ENCODE assay signal across 1 cellular context in the genomic region with DNA sequence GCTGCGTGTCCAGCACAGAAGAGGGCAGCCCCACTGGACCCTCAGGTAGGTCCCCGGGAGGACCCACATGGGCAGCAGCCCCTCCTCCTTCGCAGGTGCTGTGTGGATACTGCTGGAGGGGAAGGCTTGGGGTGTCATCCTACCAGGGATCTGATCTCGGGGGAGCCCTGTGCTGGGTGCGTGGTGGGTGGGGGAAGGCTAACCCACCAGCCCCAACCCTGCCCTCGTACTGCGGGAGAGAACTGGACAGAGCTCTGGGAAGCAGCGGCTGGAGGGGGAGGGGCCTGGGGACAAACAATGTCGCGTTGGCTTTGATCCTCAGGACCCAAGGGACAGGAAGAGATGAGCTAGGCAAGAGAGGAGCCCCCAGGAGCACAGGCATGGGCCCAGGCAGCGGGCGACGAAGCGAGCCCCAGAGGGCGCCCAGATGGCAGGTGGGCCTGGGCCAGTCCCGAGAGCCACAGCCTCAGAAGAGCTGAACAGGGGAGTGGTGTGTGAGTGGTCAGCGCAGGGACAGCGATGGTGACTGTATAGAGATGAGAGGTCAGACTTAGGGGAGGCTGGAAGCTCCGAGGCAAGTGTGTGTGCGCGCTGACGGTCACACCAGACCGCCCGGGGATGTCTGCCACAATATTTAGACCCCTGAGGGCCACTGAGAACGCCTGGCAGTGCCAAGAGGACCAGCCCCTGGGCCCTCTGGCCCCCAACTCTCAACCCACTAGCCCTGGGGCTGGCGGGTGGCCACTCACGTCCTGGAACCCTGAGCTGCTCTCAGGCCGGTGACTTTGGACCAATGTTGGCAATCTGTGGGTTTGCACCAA.
TF ChIP-seq lines count a peak whose summit lies in the region.

No MANE protein-coding gene starts in this region.

TF ChIP-seq in HepG2, 621 proteins besides CTCF, POLR2A, EP300 and RAD21 (continued from another document and continues in another):
- TF ChIP-seq, protein P1, sequence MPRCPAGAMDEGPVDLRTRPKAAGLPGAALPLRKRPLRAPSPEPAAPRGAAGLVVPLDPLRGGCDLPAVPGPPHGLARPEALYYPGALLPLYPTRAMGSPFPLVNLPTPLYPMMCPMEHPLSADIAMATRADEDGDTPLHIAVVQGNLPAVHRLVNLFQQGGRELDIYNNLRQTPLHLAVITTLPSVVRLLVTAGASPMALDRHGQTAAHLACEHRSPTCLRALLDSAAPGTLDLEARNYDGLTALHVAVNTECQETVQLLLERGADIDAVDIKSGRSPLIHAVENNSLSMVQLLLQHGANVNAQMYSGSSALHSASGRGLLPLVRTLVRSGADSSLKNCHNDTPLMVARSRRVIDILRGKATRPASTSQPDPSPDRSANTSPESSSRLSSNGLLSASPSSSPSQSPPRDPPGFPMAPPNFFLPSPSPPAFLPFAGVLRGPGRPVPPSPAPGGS (CRISPR knock-in tag; IDR thresholded peaks at IDR 0.05), result 0 out of 2 replicates have a peak, but pooled peaks have one; percentile 47
- 0 out of 2 replicates have a peak, but pooled peaks have one; percentile 63 for TF ChIP-seq ZFP37 (CRISPR knock-in tag; IDR thresholded peaks at IDR 0.05; ENCODE audit: borderline replicate concordance)
- no peak for TF ChIP-seq EZH2 (conservative IDR thresholded peaks at IDR 0.05; ENCODE audit: low read depth, low read length)
- no peak; the same call in 1 of the 2 replicates for TF ChIP-seq ELF1 (CRISPR knock-in tag; IDR thresholded peaks at IDR 0.05)
- no peak for TF ChIP-seq ZNF652 (CRISPR knock-in tag; IDR thresholded peaks at IDR 0.05; ENCODE audit: borderline replicate concordance, low read depth)
- TF ChIP-seq U2AF1 (optimal IDR thresholded peaks at IDR 0.05; ENCODE audit: low read depth, low read length), result no peak
- TF ChIP-seq, protein P2, sequence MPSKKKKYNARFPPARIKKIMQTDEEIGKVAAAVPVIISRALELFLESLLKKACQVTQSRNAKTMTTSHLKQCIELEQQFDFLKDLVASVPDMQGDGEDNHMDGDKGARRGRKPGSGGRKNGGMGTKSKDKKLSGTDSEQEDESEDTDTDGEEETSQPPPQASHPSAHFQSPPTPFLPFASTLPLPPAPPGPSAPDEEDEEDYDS (CRISPR knock-in tag; IDR thresholded peaks at IDR 0.05), result no peak; the same call in 1 of the 2 replicates
- TF ChIP-seq, protein P3, sequence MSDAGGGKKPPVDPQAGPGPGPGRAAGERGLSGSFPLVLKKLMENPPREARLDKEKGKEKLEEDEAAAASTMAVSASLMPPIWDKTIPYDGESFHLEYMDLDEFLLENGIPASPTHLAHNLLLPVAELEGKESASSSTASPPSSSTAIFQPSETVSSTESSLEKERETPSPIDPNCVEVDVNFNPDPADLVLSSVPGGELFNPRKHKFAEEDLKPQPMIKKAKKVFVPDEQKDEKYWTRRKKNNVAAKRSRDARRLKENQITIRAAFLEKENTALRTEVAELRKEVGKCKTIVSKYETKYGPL (CRISPR knock-in tag; IDR thresholded peaks at IDR 0.05), result no peak
- 0 out of 2 replicates have a peak, but pooled peaks have one; percentile 53 for TF ChIP-seq REL (CRISPR knock-in tag; conservative IDR thresholded peaks at IDR 0.05)
- TF ChIP-seq, protein P4, sequence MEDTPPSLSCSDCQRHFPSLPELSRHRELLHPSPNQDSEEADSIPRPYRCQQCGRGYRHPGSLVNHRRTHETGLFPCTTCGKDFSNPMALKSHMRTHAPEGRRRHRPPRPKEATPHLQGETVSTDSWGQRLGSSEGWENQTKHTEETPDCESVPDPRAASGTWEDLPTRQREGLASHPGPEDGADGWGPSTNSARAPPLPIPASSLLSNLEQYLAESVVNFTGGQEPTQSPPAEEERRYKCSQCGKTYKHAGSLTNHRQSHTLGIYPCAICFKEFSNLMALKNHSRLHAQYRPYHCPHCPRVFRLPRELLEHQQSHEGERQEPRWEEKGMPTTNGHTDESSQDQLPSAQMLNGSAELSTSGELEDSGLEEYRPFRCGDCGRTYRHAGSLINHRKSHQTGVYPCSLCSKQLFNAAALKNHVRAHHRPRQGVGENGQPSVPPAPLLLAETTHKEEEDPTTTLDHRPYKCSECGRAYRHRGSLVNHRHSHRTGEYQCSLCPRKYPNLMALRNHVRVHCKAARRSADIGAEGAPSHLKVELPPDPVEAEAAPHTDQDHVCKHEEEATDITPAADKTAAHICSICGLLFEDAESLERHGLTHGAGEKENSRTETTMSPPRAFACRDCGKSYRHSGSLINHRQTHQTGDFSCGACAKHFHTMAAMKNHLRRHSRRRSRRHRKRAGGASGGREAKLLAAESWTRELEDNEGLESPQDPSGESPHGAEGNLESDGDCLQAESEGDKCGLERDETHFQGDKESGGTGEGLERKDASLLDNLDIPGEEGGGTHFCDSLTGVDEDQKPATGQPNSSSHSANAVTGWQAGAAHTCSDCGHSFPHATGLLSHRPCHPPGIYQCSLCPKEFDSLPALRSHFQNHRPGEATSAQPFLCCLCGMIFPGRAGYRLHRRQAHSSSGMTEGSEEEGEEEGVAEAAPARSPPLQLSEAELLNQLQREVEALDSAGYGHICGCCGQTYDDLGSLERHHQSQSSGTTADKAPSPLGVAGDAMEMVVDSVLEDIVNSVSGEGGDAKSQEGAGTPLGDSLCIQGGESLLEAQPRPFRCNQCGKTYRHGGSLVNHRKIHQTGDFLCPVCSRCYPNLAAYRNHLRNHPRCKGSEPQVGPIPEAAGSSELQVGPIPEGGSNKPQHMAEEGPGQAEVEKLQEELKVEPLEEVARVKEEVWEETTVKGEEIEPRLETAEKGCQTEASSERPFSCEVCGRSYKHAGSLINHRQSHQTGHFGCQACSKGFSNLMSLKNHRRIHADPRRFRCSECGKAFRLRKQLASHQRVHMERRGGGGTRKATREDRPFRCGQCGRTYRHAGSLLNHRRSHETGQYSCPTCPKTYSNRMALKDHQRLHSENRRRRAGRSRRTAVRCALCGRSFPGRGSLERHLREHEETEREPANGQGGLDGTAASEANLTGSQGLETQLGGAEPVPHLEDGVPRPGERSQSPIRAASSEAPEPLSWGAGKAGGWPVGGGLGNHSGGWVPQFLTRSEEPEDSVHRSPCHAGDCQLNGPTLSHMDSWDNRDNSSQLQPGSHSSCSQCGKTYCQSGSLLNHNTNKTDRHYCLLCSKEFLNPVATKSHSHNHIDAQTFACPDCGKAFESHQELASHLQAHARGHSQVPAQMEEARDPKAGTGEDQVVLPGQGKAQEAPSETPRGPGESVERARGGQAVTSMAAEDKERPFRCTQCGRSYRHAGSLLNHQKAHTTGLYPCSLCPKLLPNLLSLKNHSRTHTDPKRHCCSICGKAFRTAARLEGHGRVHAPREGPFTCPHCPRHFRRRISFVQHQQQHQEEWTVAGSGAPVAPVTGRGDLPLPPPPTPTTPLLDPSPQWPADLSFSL (CRISPR knock-in tag; IDR thresholded peaks at IDR 0.05), result no peak
- TF ChIP-seq, protein P5, sequence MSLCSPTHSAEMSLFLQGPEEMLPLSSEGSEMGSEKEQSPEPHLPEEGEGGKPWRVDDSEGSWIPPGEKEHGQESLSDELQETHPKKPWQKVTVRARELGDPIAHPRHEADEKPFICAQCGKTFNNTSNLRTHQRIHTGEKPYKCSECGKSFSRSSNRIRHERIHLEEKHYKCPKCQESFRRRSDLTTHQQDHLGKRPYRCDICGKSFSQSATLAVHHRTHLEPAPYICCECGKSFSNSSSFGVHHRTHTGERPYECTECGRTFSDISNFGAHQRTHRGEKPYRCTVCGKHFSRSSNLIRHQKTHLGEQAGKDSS (CRISPR knock-in tag; IDR thresholded peaks at IDR 0.05; ENCODE audit: borderline replicate concordance, low read depth), result no peak
- TF ChIP-seq ZNF776 (CRISPR knock-in tag; IDR thresholded peaks at IDR 0.05), result no peak; the same call in 1 of the 2 replicates
- peak; percentile 36 for TF ChIP-seq ZMAT3 (CRISPR knock-in tag; conservative IDR thresholded peaks at IDR 0.05)
- TF ChIP-seq ZNF350 (CRISPR knock-in tag; IDR thresholded peaks at IDR 0.05; ENCODE audit: borderline replicate concordance, low read depth), result peak; percentile 56; the same call in 1 of the 2 replicates
- TF ChIP-seq REPIN1 (CRISPR knock-in tag; IDR thresholded peaks at IDR 0.05; ENCODE audit: borderline replicate concordance, low read depth), result no peak
- no peak for TF ChIP-seq WIZ (CRISPR knock-in tag; IDR thresholded peaks at IDR 0.05)
- no peak for TF ChIP-seq ZNF451 (CRISPR knock-in tag; IDR thresholded peaks at IDR 0.05)
- TF ChIP-seq, protein P6, sequence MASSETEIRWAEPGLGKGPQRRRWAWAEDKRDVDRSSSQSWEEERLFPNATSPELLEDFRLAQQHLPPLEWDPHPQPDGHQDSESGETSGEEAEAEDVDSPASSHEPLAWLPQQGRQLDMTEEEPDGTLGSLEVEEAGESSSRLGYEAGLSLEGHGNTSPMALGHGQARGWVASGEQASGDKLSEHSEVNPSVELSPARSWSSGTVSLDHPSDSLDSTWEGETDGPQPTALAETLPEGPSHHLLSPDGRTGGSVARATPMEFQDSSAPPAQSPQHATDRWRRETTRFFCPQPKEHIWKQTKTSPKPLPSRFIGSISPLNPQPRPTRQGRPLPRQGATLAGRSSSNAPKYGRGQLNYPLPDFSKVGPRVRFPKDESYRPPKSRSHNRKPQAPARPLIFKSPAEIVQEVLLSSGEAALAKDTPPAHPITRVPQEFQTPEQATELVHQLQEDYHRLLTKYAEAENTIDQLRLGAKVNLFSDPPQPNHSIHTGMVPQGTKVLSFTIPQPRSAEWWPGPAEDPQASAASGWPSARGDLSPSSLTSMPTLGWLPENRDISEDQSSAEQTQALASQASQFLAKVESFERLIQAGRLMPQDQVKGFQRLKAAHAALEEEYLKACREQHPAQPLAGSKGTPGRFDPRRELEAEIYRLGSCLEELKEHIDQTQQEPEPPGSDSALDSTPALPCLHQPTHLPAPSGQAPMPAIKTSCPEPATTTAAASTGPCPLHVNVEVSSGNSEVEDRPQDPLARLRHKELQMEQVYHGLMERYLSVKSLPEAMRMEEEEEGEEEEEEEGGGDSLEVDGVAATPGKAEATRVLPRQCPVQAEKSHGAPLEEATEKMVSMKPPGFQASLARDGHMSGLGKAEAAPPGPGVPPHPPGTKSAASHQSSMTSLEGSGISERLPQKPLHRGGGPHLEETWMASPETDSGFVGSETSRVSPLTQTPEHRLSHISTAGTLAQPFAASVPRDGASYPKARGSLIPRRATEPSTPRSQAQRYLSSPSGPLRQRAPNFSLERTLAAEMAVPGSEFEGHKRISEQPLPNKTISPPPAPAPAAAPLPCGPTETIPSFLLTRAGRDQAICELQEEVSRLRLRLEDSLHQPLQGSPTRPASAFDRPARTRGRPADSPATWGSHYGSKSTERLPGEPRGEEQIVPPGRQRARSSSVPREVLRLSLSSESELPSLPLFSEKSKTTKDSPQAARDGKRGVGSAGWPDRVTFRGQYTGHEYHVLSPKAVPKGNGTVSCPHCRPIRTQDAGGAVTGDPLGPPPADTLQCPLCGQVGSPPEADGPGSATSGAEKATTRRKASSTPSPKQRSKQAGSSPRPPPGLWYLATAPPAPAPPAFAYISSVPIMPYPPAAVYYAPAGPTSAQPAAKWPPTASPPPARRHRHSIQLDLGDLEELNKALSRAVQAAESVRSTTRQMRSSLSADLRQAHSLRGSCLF (CRISPR knock-in tag; IDR thresholded peaks at IDR 0.05; ENCODE audit: borderline replicate concordance), result no peak
- TF ChIP-seq ELF3 (CRISPR knock-in tag; IDR thresholded peaks at IDR 0.05), result 0 out of 2 replicates have a peak, but pooled peaks have one; percentile 39
- TF ChIP-seq, protein P7, sequence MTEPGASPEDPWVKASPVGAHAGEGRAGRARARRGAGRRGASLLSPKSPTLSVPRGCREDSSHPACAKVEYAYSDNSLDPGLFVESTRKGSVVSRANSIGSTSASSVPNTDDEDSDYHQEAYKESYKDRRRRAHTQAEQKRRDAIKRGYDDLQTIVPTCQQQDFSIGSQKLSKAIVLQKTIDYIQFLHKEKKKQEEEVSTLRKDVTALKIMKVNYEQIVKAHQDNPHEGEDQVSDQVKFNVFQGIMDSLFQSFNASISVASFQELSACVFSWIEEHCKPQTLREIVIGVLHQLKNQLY (CRISPR knock-in tag; IDR thresholded peaks at IDR 0.05), result 0 out of 2 replicates have a peak, but pooled peaks have one; percentile 56
- peak; percentile 82 for TF ChIP-seq ZFX (CRISPR knock-in tag; IDR thresholded peaks at IDR 0.05; ENCODE audit: low read depth)
- no peak for TF ChIP-seq ZKSCAN5 (CRISPR knock-in tag; IDR thresholded peaks at IDR 0.05)
- TF ChIP-seq AGO2 (optimal IDR thresholded peaks at IDR 0.05; ENCODE audit: low read depth, low read length), result peak; percentile 94
- TF ChIP-seq, protein P8, sequence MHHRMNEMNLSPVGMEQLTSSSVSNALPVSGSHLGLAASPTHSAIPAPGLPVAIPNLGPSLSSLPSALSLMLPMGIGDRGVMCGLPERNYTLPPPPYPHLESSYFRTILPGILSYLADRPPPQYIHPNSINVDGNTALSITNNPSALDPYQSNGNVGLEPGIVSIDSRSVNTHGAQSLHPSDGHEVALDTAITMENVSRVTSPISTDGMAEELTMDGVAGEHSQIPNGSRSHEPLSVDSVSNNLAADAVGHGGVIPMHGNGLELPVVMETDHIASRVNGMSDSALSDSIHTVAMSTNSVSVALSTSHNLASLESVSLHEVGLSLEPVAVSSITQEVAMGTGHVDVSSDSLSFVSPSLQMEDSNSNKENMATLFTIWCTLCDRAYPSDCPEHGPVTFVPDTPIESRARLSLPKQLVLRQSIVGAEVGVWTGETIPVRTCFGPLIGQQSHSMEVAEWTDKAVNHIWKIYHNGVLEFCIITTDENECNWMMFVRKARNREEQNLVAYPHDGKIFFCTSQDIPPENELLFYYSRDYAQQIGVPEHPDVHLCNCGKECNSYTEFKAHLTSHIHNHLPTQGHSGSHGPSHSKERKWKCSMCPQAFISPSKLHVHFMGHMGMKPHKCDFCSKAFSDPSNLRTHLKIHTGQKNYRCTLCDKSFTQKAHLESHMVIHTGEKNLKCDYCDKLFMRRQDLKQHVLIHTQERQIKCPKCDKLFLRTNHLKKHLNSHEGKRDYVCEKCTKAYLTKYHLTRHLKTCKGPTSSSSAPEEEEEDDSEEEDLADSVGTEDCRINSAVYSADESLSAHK (CRISPR knock-in tag; IDR thresholded peaks at IDR 0.05; ENCODE audit: borderline replicate concordance), result no peak
- TF ChIP-seq ZNF737 (CRISPR knock-in tag; IDR thresholded peaks at IDR 0.05; ENCODE audit: borderline replicate concordance), result no peak
- TF ChIP-seq ZSCAN20 (CRISPR knock-in tag; IDR thresholded peaks at IDR 0.05; ENCODE audit: borderline replicate concordance), result no peak
- TF ChIP-seq, protein P9, sequence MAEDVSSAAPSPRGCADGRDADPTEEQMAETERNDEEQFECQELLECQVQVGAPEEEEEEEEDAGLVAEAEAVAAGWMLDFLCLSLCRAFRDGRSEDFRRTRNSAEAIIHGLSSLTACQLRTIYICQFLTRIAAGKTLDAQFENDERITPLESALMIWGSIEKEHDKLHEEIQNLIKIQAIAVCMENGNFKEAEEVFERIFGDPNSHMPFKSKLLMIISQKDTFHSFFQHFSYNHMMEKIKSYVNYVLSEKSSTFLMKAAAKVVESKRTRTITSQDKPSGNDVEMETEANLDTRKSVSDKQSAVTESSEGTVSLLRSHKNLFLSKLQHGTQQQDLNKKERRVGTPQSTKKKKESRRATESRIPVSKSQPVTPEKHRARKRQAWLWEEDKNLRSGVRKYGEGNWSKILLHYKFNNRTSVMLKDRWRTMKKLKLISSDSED (CRISPR knock-in tag; IDR thresholded peaks at IDR 0.05), result no peak
- TF ChIP-seq RFXANK (CRISPR knock-in tag; IDR thresholded peaks at IDR 0.05), result no peak
- TF ChIP-seq SAFB2 (CRISPR knock-in tag; IDR thresholded peaks at IDR 0.05; ENCODE audit: borderline replicate concordance, low read depth), result no peak; the same call in 1 of the 2 replicates
- no peak; the same call in 1 of the 2 replicates for TF ChIP-seq EED (CRISPR knock-in tag; IDR thresholded peaks at IDR 0.05)
- TF ChIP-seq ZBTB3 (CRISPR knock-in tag; IDR thresholded peaks at IDR 0.05; ENCODE audit: borderline replicate concordance, low read depth), result no peak; the same call in 1 of the 2 replicates
